ENCODE assay signal across 27 cellular contexts in the genomic region with DNA sequence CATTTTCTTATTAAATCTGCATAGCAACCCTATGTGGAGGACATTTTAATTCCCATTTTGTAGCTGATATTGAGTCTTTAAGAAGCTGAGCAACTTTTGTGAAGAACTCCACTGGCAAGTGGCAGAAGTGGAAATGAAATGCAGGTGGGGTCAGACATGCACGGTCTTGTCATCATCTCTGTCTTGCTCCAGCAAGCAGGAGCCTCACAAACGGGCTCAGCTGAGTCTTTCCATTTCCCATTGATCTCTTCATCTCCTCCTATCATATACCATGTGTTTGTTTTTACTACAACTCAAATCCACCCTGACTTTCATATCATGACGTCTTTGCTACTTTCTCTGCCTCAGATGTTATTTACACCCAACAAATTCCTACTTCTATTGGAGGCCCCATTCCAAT.
"Had no signal": no experiment of that assay in that cellular context is flagged by ENCODE, and none has a peak within 500 bp of the region (broad histone marks: within the 10 kb centered on the region; RNA-seq: fewer than 3 reads in every experiment).

No MANE protein-coding gene starts in this region.

- H3K4me3 ChIP-seq: cardiac muscle cell, colonic mucosa, heart left ventricle, ovary, right lobe of liver, tibial nerve had no signal

- H3K9me3 Mint-ChIP-seq: activated CD4-positive, alpha-beta memory T cell treated with anti-CD3 and anti-CD28 coated beads, Interleukin-2, amount 10 ng/mL, durations not matched to agents 7 days and 5 days; activated naive CD8-positive, alpha-beta T cell treated with anti-CD3 and anti-CD28 coated beads, Interleukin-2, amount 50 U/mL, for 24 hours; activated T-helper 2 cell treated with anti-CD3 and anti-CD28 coated beads, Interferon-gamma antibody, Interleukin-2, Interleukin-4, amounts not matched to agents 10 μg/mL and 5 μg/mL and 100 μg/mL, durations not matched to agents 14 hours and 24 hours and 36 hours; memory B cell had no signal

- H3K36me3 ChIP-seq: cardiac muscle cell, colonic mucosa, heart left ventricle, ovary, right lobe of liver, tibial nerve had no signal

- H3K27me3 ChIP-seq: cardiac muscle cell, colonic mucosa, heart left ventricle, ovary, right lobe of liver, tibial nerve had no signal

- H3K4me1 Mint-ChIP-seq: activated CD4-positive, alpha-beta memory T cell treated with anti-CD3 and anti-CD28 coated beads, Interleukin-2, amount 10 ng/mL, durations not matched to agents 7 days and 5 days; activated CD4-positive, alpha-beta T cell treated with anti-CD3 and anti-CD28 coated beads, Interleukin-2, amount 10 ng/mL, durations not matched to agents 24 days and 14 days; activated naive CD4-positive, alpha-beta T cell treated with anti-CD3 and anti-CD28 coated beads, Interleukin-2, amount 50 U/mL, for 24 hours; activated naive CD8-positive, alpha-beta T cell treated with anti-CD3 and anti-CD28 coated beads, Interleukin-2, amount 50 U/mL, for 24 hours; immature natural killer cell; memory B cell had no signal

- H3K27ac ChIP-seq: cardiac muscle cell, colonic mucosa, heart left ventricle, ovary, right lobe of liver, tibial nerve had no signal

- H3K27me3 Mint-ChIP-seq: activated CD4-positive, alpha-beta memory T cell treated with anti-CD3 and anti-CD28 coated beads, Interleukin-2, amount 10 ng/mL, durations not matched to agents 7 days and 5 days; activated CD4-positive, alpha-beta T cell treated with anti-CD3 and anti-CD28 coated beads, Interleukin-2, amount 10 ng/mL, durations not matched to agents 24 days and 14 days had no signal

- H3K4me1 ChIP-seq: colonic mucosa, heart left ventricle, right lobe of liver, tibial nerve had no signal

- H3K4me3 Mint-ChIP-seq: activated CD4-positive, alpha-beta memory T cell treated with anti-CD3 and anti-CD28 coated beads, Interleukin-2, amount 10 ng/mL, durations not matched to agents 7 days and 5 days; activated CD4-positive, alpha-beta T cell treated with anti-CD3 and anti-CD28 coated beads, Interleukin-2, amount 10 ng/mL, durations not matched to agents 24 days and 14 days; activated naive CD4-positive, alpha-beta T cell treated with anti-CD3 and anti-CD28 coated beads, Interleukin-2, amount 50 U/mL, for 24 hours; activated naive CD8-positive, alpha-beta T cell treated with anti-CD3 and anti-CD28 coated beads, Interleukin-2, amount 50 U/mL, for 24 hours; immature natural killer cell; memory B cell; naive thymus-derived CD4-positive, alpha-beta T cell had no signal

- H3K36me3 Mint-ChIP-seq: activated naive CD4-positive, alpha-beta T cell treated with anti-CD3 and anti-CD28 coated beads, Interleukin-2, amount 50 U/mL, for 24 hours; immature natural killer cell; memory B cell; naive thymus-derived CD4-positive, alpha-beta T cell had no signal

- H3K27ac Mint-ChIP-seq: activated CD4-positive, alpha-beta memory T cell treated with anti-CD3 and anti-CD28 coated beads, Interleukin-2, amount 10 ng/mL, durations not matched to agents 7 days and 5 days; activated CD4-positive, alpha-beta T cell treated with anti-CD3 and anti-CD28 coated beads, Interleukin-2, amount 10 ng/mL, durations not matched to agents 24 days and 14 days; activated naive CD4-positive, alpha-beta T cell treated with anti-CD3 and anti-CD28 coated beads, Interleukin-2, amount 50 U/mL, for 24 hours; activated naive CD8-positive, alpha-beta T cell treated with anti-CD3 and anti-CD28 coated beads, Interleukin-2, amount 50 U/mL, for 24 hours; activated T-helper 2 cell treated with anti-CD3 and anti-CD28 coated beads, Interferon-gamma antibody, Interleukin-2, Interleukin-4, amounts not matched to agents 10 μg/mL and 5 μg/mL and 100 μg/mL, durations not matched to agents 14 hours and 24 hours and 36 hours; immature natural killer cell; memory B cell; naive thymus-derived CD4-positive, alpha-beta T cell; progenitor cell of endocrine pancreas had no signal

- H3K9me3 ChIP-seq: colonic mucosa, heart left ventricle, ovary, right lobe of liver, tibial nerve had no signal

- DNase-seq: activated CD4-positive, alpha-beta memory T cell treated with anti-CD3 and anti-CD28 coated beads, Interleukin-2, amount 10 ng/mL, durations not matched to agents 7 days and 5 days; activated CD4-positive, alpha-beta T cell treated with anti-CD3 and anti-CD28 coated beads, Interleukin-2, amount 10 ng/mL, durations not matched to agents 24 days and 14 days; activated CD4-positive, CD25-positive, alpha-beta regulatory T cell treated with anti-CD3 and anti-CD28 coated beads, Interleukin-2, amount 50 U/mL, for 72 hours; activated CD8-positive, alpha-beta memory T cell treated with anti-CD3 and anti-CD28 coated beads, Interleukin-2, amount 50 U/mL, for 48 hours; activated naive CD8-positive, alpha-beta T cell treated with anti-CD3 and anti-CD28 coated beads, Interleukin-2, amount 50 U/mL, for 24 hours; activated T-cell treated with anti-CD3 and anti-CD28 coated beads, Interleukin-2, amount 50 U/mL, for 48 hours; amygdala; cerebellar nuclear complex; colonic mucosa; effector CD8-positive, alpha-beta T cell; erythroblast; foreskin fibroblast; heart left ventricle; hypothalamus; immature natural killer cell; midbrain; naive thymus-derived CD4-positive, alpha-beta T cell; ovary; right lobe of liver; stimulated activated CD4-positive, alpha-beta T cell treated with anti-CD3 and anti-CD28 coated beads, Interleukin-2, amount 100 ng/mL, for 48 hours; stimulated activated naive CD4-positive, alpha-beta T cell treated with Interleukin-2 at 50 U/mL for 16 hours had no signal
